Comparison of ENCODE assay signal across 9 cellular contexts in genomic region chr6:146546440-146546839, GRCh38. TPM values are rescaled to one million over a fixed set of nuclear protein-coding genes. Genes with fewer than 3 reads are reported as not detected.
DNase-seq lines count a peak whose midpoint lies in the region; FAIRE-seq and TF ChIP-seq lines count a peak whose summit lies in the region.
"Had no signal": no experiment of that assay in that cellular context is flagged by ENCODE, and none has a peak within 500 bp of the region (broad histone marks: within the 10 kb centered on the region; RNA-seq: fewer than 3 reads in every experiment).

No MANE protein-coding gene starts in this region.

- H3K27ac ChIP-seq in coronary artery, result peak overlapping the region in 1 of 2 donors; percentile 97
- peak overlapping the region in 1 of 2 donors; percentile 38 for H3K27ac ChIP-seq in liver (ENCODE audit: low read depth in 1 of 2, low read length in 2 of 2)
- no peak overlapping the region for H3K27ac ChIP-seq in effector memory CD4-positive, alpha-beta T cell (ENCODE audit: insufficient read depth, low read length, poor library complexity, severe bottlenecking)

- no peaks in the 10 kb centered on the region for H4K20me1 ChIP-seq in Loucy (ENCODE audit: insufficient read depth, low read length, poor library complexity, severe bottlenecking)

- no peak overlapping the region for H2AFZ ChIP-seq in Loucy (ENCODE audit: low read length)

- H3K79me2 ChIP-seq in Loucy (ENCODE audit: insufficient read depth, low read length), result peaks cover 21% of the 10 kb centered on the region; the same call in 1 of the 2 replicates

- H3K4me1 ChIP-seq in Loucy (ENCODE audit: insufficient read depth, low read length, poor library complexity, severe bottlenecking) (peaks cover 33% of the 10 kb centered on the region), liver (ENCODE audit: control insufficient read depth in 4 of 4, insufficient read depth in 4 of 4, low read length in 3 of 4) (peaks cover 10 to 32% (median 15%) of the 10 kb centered on the region in 4 donors)
- H3K4me1 ChIP-seq in effector memory CD4-positive, alpha-beta T cell (ENCODE audit: control insufficient read depth, insufficient read depth, low read length, poor library complexity, severe bottlenecking), result no peaks in the 10 kb centered on the region

- no peaks in the 10 kb centered on the region for H3F3A ChIP-seq in Loucy (ENCODE audit: low read depth)

- H3K4me3 ChIP-seq in Loucy (ENCODE audit: low read length, poor library complexity, severe bottlenecking), result peak overlapping the region; percentile 80
- peak overlapping the region; percentile 78 for H3K4me3 ChIP-seq in coronary artery
- H3K4me3 ChIP-seq in liver (ENCODE audit: low read depth in 1 of 3, low read length in 3 of 3), result no peak overlapping the region
- H3K4me3 ChIP-seq in effector memory CD4-positive, alpha-beta T cell (ENCODE audit: insufficient read depth, low read depth, low read length, poor library complexity, severe bottlenecking), result no peak overlapping the region

- H3K36me3 ChIP-seq in Loucy (ENCODE audit: insufficient read depth, low read length), result no peaks in the 10 kb centered on the region
- peaks cover under 1 to 9% (median 4%) of the 10 kb centered on the region in 4 donors for H3K36me3 ChIP-seq in liver (ENCODE audit: control insufficient read depth in 4 of 4, insufficient read depth in 3 of 4, low read depth in 1 of 4, low read length in 3 of 4)
- no peaks in the 10 kb centered on the region for H3K36me3 ChIP-seq in effector memory CD4-positive, alpha-beta T cell (ENCODE audit: control insufficient read depth, insufficient read depth, low read length)

- no peaks in the 10 kb centered on the region for H3K27me3 ChIP-seq in Loucy (ENCODE audit: insufficient read depth, low read length, poor library complexity, severe bottlenecking)
- no peaks in the 10 kb centered on the region for H3K27me3 ChIP-seq in liver (ENCODE audit: control insufficient read depth in 4 of 4, insufficient read depth in 4 of 4, low read length in 3 of 4)
- H3K27me3 ChIP-seq in effector memory CD4-positive, alpha-beta T cell (replicated peaks; ENCODE audit: control insufficient read depth, insufficient read depth, low read length, poor library complexity, severe bottlenecking), result peaks cover 3% of the 10 kb centered on the region

- H3K9me3 ChIP-seq in Loucy (ENCODE audit: insufficient read depth, low read depth, low read length) (no peaks in the 10 kb centered on the region), liver (ENCODE audit: control insufficient read depth in 4 of 4, low read length in 3 of 4) (no peaks in the 10 kb centered on the region)
- no peaks in the 10 kb centered on the region for H3K9me3 ChIP-seq in effector memory CD4-positive, alpha-beta T cell (ENCODE audit: control insufficient read depth, low read length)

- FAIRE-seq in urothelium cell line (lab: Jason Lieb, UNC) (no peak), frontal cortex (lab: Jason Lieb, UNC) (no peak)

- H3K4me2 ChIP-seq in Loucy (ENCODE audit: low read depth, low read length, poor library complexity, severe bottlenecking), result peak overlapping the region; percentile 62

- no peaks in the 10 kb centered on the region for H3K9me2 ChIP-seq in Loucy (replicated peaks; ENCODE audit: low read depth, low read length)

- no peak for DNase-seq in coronary artery (ENCODE audit: low spot score)
- DNase-seq in urothelium cell line (ENCODE audit: low spot score), result peak; percentile 41
- DNase-seq in KG1 (lab: John Stamatoyannopoulos, UW), result no peak
- DNase-seq in effector memory CD4-positive, alpha-beta T cell, result no peak
- no peak for DNase-seq in frontal cortex (ENCODE audit: low spot score in 2 of 2)
- DNase-seq: NCI-H82 had no signal

- TF ChIP-seq CTCF in Loucy (conservative IDR thresholded peaks at IDR 0.05; ENCODE audit: low read length), result no peak
- no peak for TF ChIP-seq CTCF in coronary artery (IDR thresholded peaks at IDR 0.05)
- no peak for TF ChIP-seq CTCF in liver (IDR thresholded peaks at IDR 0.05; ENCODE audit: low read depth, low read length, missing input control)

- H3K9ac ChIP-seq in Loucy (ENCODE audit: low read depth, low read length, poor library complexity, severe bottlenecking), result no peak overlapping the region
- peak overlapping the region in 1 of 2 donors; percentile 37 for H3K9ac ChIP-seq in liver (ENCODE audit: low read depth in 1 of 2, low read length in 2 of 2)

- 0% methylated on average over 1 of the region's 1 CpG for WGBS in liver

- no peak for TF ChIP-seq RAD21 in liver (IDR thresholded peaks at IDR 0.05)

TF ChIP-seq in liver, 16 proteins besides CTCF, POLR2A, EP300 and RAD21:
- TF ChIP-seq RXRA (IDR thresholded peaks at IDR 0.05), result no peak
- no peak for TF ChIP-seq TAF1 (conservative IDR thresholded peaks at IDR 0.05)
- TF ChIP-seq ZBTB33 (IDR thresholded peaks at IDR 0.05), result no peak
- TF ChIP-seq FOXA1 (IDR thresholded peaks at IDR 0.05), result no peak
- TF ChIP-seq GABPA (IDR thresholded peaks at IDR 0.05 in 1 of 2, conservative IDR thresholded peaks at IDR 0.05 in 1 of 2), result no peak
- no peak for TF ChIP-seq EGR1 (IDR thresholded peaks at IDR 0.05; ENCODE audit: low read depth in 2 of 2)
- TF ChIP-seq YY1 (IDR thresholded peaks at IDR 0.05), result peak; percentile 47
- no peak for TF ChIP-seq HNF4A (conservative IDR thresholded peaks at IDR 0.05)
- peak; percentile 45 to 68 for TF ChIP-seq JUND (IDR thresholded peaks at IDR 0.05)
- TF ChIP-seq ATF3 (IDR thresholded peaks at IDR 0.05), result no peak
- no peak for TF ChIP-seq NR2F2 (IDR thresholded peaks at IDR 0.05)
- no peak for TF ChIP-seq SP1 (IDR thresholded peaks at IDR 0.05)
- TF ChIP-seq HNF4G (IDR thresholded peaks at IDR 0.05), result no peak
- TF ChIP-seq FOXA2 (IDR thresholded peaks at IDR 0.05), result no peak
- no peak for TF ChIP-seq REST (IDR thresholded peaks at IDR 0.05)
- TF ChIP-seq MAX (IDR thresholded peaks at IDR 0.05), result no peak
TF ChIP-seq in liver: peak in this region for 2.

RNA-seq across cellular contexts. Expression of gene RAB32, which starts 2.8 kb away (rescaled TPM):
- total RNA-seq in liver (10 to 100 TPM; 13.6 to 31.0 TPM), frontal cortex (6.9 TPM)
- polyA plus RNA-seq in liver, result 10 to 100 TPM; 31.2 to 49.9 TPM

RNA-seq across cellular contexts. Expression of gene ADGB, which starts 52.3 kb away (rescaled TPM):
- under 1 TPM in 1 of 2 donors, not detected in 1; 0.23 TPM for total RNA-seq in liver
- polyA plus RNA-seq in liver, result not detected
- total RNA-seq in frontal cortex, result under 0.01 TPM
- total RNA-seq: glomerular endothelial cell had no signal

Comparison
In these comparisons a context has a peak if more than half of its experiments do, and no peak if none do; other contexts are left out.
1. H3K4me3 ChIP-seq: peak in Loucy (single experiment) and coronary artery (single experiment); none in liver (0 of 3) and effector memory CD4-positive, alpha-beta T cell (single experiment).